8 cellular contexts compared by ENCODE assay signal in the genomic region with DNA sequence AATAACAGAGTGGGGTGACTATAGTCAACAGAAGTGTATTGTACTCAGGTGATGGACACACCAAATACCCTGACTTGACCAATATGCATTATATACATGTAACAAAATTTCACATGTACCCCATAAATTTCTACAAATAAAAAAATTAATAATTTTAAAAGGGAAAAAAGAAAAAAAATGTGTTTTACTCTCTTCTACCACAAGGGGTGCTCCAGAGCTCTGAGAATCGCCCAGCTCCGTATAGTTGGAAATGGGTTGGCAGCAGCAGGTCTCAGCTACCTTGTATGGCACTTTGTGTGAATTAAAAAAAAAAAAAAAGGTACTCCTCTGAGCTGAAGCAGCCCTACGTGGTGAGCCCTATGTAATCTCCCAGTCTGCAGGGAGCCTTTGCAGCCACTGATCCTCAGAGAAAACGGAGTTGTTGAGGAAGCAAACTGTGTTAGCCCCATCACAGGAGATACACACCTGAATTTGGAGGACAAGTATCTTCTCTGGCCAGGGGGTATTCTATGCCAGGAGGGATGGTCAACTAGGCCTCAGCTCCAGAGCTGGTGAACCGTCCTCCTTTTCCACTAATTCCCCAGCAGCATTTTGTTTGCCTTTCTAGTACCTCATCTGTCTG. TPM values are rescaled to one million over a fixed set of nuclear protein-coding genes. Genes with fewer than 3 reads are reported as not detected.
DNase-seq lines count a peak whose midpoint lies in the region; ATAC-seq and TF ChIP-seq lines count a peak whose summit lies in the region.

No MANE protein-coding gene starts in this region.

- TF ChIP-seq CTCF in left ventricle myocardium inferior (IDR thresholded peaks at IDR 0.05; ENCODE audit: borderline replicate concordance) (peak; percentile 60), PC-9 (conservative IDR thresholded peaks at IDR 0.05) (peak; percentile 69), foreskin fibroblast (IDR thresholded peaks at IDR 0.05; ENCODE audit: low read depth, low read length) (peak; percentile 34), upper lobe of left lung (IDR thresholded peaks at IDR 0.05) (peak in 4 of 6 experiments; percentile 13 to 50 (median 27))

- H3K36me3 ChIP-seq in left ventricle myocardium inferior (no peaks in the 10 kb centered on the region), PC-9 (ENCODE audit: low read depth) (no peaks in the 10 kb centered on the region), upper lobe of left lung (no peaks in the 10 kb centered on the region)

- no peak for TF ChIP-seq POLR2A in upper lobe of left lung (IDR thresholded peaks at IDR 0.05)

- ATAC-seq in right cardiac atrium: no peak
- no peak for ATAC-seq in upper lobe of left lung (ENCODE audit: low FRiP score in 2 of 2)
- ATAC-seq in GM21367 (IDR thresholded peaks at IDR 0.05; ENCODE audit: unreplicated experiment): no peak

- no peaks in the 10 kb centered on the region for H3F3A ChIP-seq in PC-9 (ENCODE audit: insufficient read depth, low read depth)

- 43% methylated on average over 5 of the region's 5 CpGs for WGBS in right cardiac atrium
- 25 to 27% methylated on average over 4 to 5 of the region's 5 CpGs for WGBS in upper lobe of left lung, 2 donors

- H3K27me3 ChIP-seq in left ventricle myocardium inferior (ENCODE audit: low read depth) (no peaks in the 10 kb centered on the region), right cardiac atrium (ENCODE audit: control insufficient read depth, insufficient read depth) (no peaks in the 10 kb centered on the region), PC-9 (ENCODE audit: insufficient read depth, low read depth) (no peaks in the 10 kb centered on the region), upper lobe of left lung (no peaks in the 10 kb centered on the region)

- H3K9me2 ChIP-seq in PC-9 (ENCODE audit: insufficient read depth): no peaks in the 10 kb centered on the region

- no peak overlapping the region for H2AFZ ChIP-seq in PC-9

- TF ChIP-seq EP300 in upper lobe of left lung (IDR thresholded peaks at IDR 0.05): no peak

- DNase-seq in left ventricle myocardium inferior: no peak
- no peak for DNase-seq in right cardiac atrium
- no peak for DNase-seq in PC-9
- peak in 1 of 2 donors; percentile 23 for DNase-seq in foreskin fibroblast
- DNase-seq in upper lobe of left lung: no peak
- no peak for DNase-seq in NOMO-1 treated with DMSO at 0.1 percent for 48 hours (lab: John Stamatoyannopoulos, UW; ENCODE audit: unreplicated experiment)
- no peak for DNase-seq in AML-193 (lab: John Stamatoyannopoulos, UW)

- CTCF ChIA-PET in PC-9 (lab: Charles Lee): interaction anchor here (0.6 to 0.7 kb wide), 2 partner anchors 306 to 741 kb away, joined by 3 to 10 read pairs; no protein-coding TSS in a partner anchor

- H3K4me3 ChIP-seq in left ventricle myocardium inferior (no peak overlapping the region), right cardiac atrium (ENCODE audit: low read length) (no peak overlapping the region), PC-9 (no peak overlapping the region), foreskin fibroblast (ENCODE audit: low read depth in 1 of 2, low read length in 2 of 2) (no peak overlapping the region), upper lobe of left lung (no peak overlapping the region)

- BruUV-seq in PC-9 (replicated peaks; lab: Mats Ljungman, UMichigan): no TSS peak

- H3K4me2 ChIP-seq in PC-9: no peak overlapping the region

- intact Hi-C loops in left ventricle myocardium inferior (cut with micrococcal nuclease): no loop called here
- intact Hi-C loops in right cardiac atrium (cut with DNase I): no loop called here
- intact Hi-C loops in PC-9 (cut with micrococcal nuclease; ENCODE audit: unreplicated experiment): no loop called here

- H3K79me2 ChIP-seq in PC-9 (ENCODE audit: low read depth): no peaks in the 10 kb centered on the region

- H4K20me1 ChIP-seq in PC-9 (ENCODE audit: insufficient read depth): no peaks in the 10 kb centered on the region

- H3K27ac ChIP-seq in left ventricle myocardium inferior (replicated peaks) (no peak overlapping the region), right cardiac atrium (ENCODE audit: low read length) (no peak overlapping the region), PC-9 (no peak overlapping the region), upper lobe of left lung (no peak overlapping the region)

- H3K4me1 ChIP-seq in left ventricle myocardium inferior (no peaks in the 10 kb centered on the region), right cardiac atrium (ENCODE audit: control insufficient read depth, insufficient read depth, low read length) (no peaks in the 10 kb centered on the region), PC-9 (replicated peaks; ENCODE audit: insufficient read depth) (no peaks in the 10 kb centered on the region), upper lobe of left lung (no peaks in the 10 kb centered on the region)

- no peaks in the 10 kb centered on the region for H3K9me3 ChIP-seq in left ventricle myocardium inferior (replicated peaks)
- H3K9me3 ChIP-seq in right cardiac atrium (ENCODE audit: control insufficient read depth, low read length): no peaks in the 10 kb centered on the region
- H3K9me3 ChIP-seq in PC-9 (ENCODE audit: insufficient read depth, low read depth): no peaks in the 10 kb centered on the region
- no peaks in the 10 kb centered on the region for H3K9me3 ChIP-seq in upper lobe of left lung

- POLR2A ChIA-PET in PC-9 (lab: Charles Lee; ENCODE audit: unreplicated experiment): no interaction called here

RNA-seq across cellular contexts. Expression of gene POLA1, which starts 17.2 kb away (rescaled TPM):
- total RNA-seq in left ventricle myocardium inferior: 7.3 TPM
- 10 to 100 TPM in 2 of 4 donors, 1 to 10 TPM in 2; 8.8 to 12.3 (median 10.2) TPM for total RNA-seq in right cardiac atrium
- polyA plus RNA-seq in right cardiac atrium: 3.6 TPM
- 17.4 and 24.6 TPM in 2 replicates for total RNA-seq in PC-9 (2021)
- total RNA-seq in upper lobe of left lung: 10 to 100 TPM in 2 of 6 donors, 1 to 10 TPM in 4; 6.3 to 15.7 (median 8.9) TPM

RNA-seq across cellular contexts. Expression of gene PCYT1B, which starts 29.4 kb away (rescaled TPM):
- total RNA-seq in left ventricle myocardium inferior (0.36 TPM), right cardiac atrium (10 to 100 TPM in 1 of 4 donors, 1 to 10 TPM in 3; 2.3 to 11.1 (median 7.9) TPM), PC-9 (2021) (not detected in 2 replicates), upper lobe of left lung (1 to 10 TPM in 3 of 6 donors, under 1 TPM in 3; 0.43 to 2.2 (median 0.79) TPM)
- polyA plus RNA-seq in right cardiac atrium: 4.9 TPM
